1 cellular context compared by ENCODE assay signal in the genomic region with DNA sequence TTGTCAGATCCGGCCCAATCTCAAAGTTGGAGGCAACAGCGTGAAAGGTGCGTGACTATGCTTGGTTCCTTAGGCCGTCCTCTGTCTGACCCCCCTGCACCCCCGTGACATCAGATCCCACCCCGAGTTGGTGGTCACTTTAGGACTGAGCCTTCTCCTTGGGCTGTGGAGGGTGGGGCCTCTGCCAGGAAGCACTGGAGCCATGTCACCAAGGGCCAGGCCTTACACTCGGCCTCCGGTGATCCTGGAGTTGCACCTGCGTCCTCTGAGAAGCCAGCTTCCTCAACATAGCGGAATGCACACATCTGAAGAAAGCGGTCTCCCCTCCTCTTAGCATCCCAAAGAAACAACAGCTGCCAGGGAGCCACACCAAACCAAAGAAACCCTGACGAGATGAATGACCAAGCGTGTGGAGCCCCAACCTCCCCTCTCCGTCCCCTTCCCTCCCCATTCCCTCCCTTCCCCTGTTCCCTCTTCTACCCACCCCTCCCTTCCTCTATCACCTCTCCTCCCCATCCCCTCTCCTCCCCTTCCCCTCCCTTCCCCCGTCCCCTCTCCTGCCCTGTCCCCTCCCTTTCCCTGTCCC.
TF ChIP-seq lines count a peak whose summit lies in the region.

No MANE protein-coding gene starts in this region.

TF ChIP-seq in HepG2, 621 proteins besides CTCF, POLR2A, EP300 and RAD21 (continued from another document):
- no peak for TF ChIP-seq IRF9 (CRISPR knock-in tag; IDR thresholded peaks at IDR 0.05; ENCODE audit: borderline replicate concordance)
- TF ChIP-seq MAZ (IDR thresholded peaks at IDR 0.05; ENCODE audit: borderline replicate concordance, low read depth, low read length), result no peak
- no peak for TF ChIP-seq MAZ (CRISPR knock-in tag; IDR thresholded peaks at IDR 0.05; ENCODE audit: low read depth)
- no peak for TF ChIP-seq ZNF329 (CRISPR knock-in tag; IDR thresholded peaks at IDR 0.05; ENCODE audit: low read depth)
- TF ChIP-seq ARID4A (CRISPR knock-in tag; IDR thresholded peaks at IDR 0.05; ENCODE audit: borderline replicate concordance), result 0 out of 2 replicates have a peak, but pooled peaks have one; percentile 8
- TF ChIP-seq ATAD3A (CRISPR knock-in tag; IDR thresholded peaks at IDR 0.05), result no peak
- TF ChIP-seq ZNF761 (CRISPR knock-in tag; conservative IDR thresholded peaks at IDR 0.05), result no peak
- no peak for TF ChIP-seq ZNF891 (CRISPR knock-in tag; IDR thresholded peaks at IDR 0.05)
- TF ChIP-seq ZNF703 (CRISPR knock-in tag; IDR thresholded peaks at IDR 0.05; ENCODE audit: borderline replicate concordance), result no peak
- peak; percentile 95 for TF ChIP-seq PCBP1 (IDR thresholded peaks at IDR 0.05; ENCODE audit: borderline replicate concordance, low read depth, low read length)
- TF ChIP-seq MLX (CRISPR knock-in tag; IDR thresholded peaks at IDR 0.05), result no peak
- TF ChIP-seq HOXA7 (CRISPR knock-in tag; IDR thresholded peaks at IDR 0.05), result no peak
- no peak for TF ChIP-seq MAF1 (CRISPR knock-in tag; IDR thresholded peaks at IDR 0.05; ENCODE audit: borderline replicate concordance)
- TF ChIP-seq ZNF296 (CRISPR knock-in tag; conservative IDR thresholded peaks at IDR 0.05), result no peak
- TF ChIP-seq, protein P1, sequence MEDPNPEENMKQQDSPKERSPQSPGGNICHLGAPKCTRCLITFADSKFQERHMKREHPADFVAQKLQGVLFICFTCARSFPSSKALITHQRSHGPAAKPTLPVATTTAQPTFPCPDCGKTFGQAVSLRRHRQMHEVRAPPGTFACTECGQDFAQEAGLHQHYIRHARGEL (CRISPR knock-in tag; IDR thresholded peaks at IDR 0.05), result 0 out of 2 replicates have a peak, but pooled peaks have one; percentile 40
- TF ChIP-seq ZNF772 (CRISPR knock-in tag; IDR thresholded peaks at IDR 0.05), result no peak
- no peak for TF ChIP-seq ZKSCAN1 (IDR thresholded peaks at IDR 0.05; ENCODE audit: low read length)
- TF ChIP-seq SMARCC2 (IDR thresholded peaks at IDR 0.05), result no peak
- no peak for TF ChIP-seq ZNF879 (CRISPR knock-in tag; IDR thresholded peaks at IDR 0.05)
- no peak for TF ChIP-seq MYPOP (CRISPR knock-in tag; IDR thresholded peaks at IDR 0.05)
- peak; percentile 89 for TF ChIP-seq PCBP2 (optimal IDR thresholded peaks at IDR 0.05; ENCODE audit: low read depth, low read length, poor library complexity, severe bottlenecking)
- TF ChIP-seq ZNF556 (CRISPR knock-in tag; IDR thresholded peaks at IDR 0.05; ENCODE audit: borderline replicate concordance), result no peak
TF ChIP-seq in HepG2: peak in this region for 5.
